In genomic region chr1:21931171-21932093, GRCh38 we compare ENCODE assay signal across 10 cellular contexts. TPM values are rescaled to one million over a fixed set of nuclear protein-coding genes. Genes with fewer than 3 reads are reported as not detected.
DNase-seq lines count a peak whose midpoint lies in the region; ATAC-seq and TF ChIP-seq lines count a peak whose summit lies in the region.
"Had no signal": no experiment of that assay in that cellular context is flagged by ENCODE, and none has a peak within 500 bp of the region (broad histone marks: within the 10 kb centered on the region; RNA-seq: fewer than 3 reads in every experiment).

No MANE protein-coding gene starts in this region.

- 31% methylated on average over 11 of the region's 16 CpGs for WGBS in SK-N-SH (ENCODE audit: low lambda C conversion rate)
- WGBS in trophoblast cell (ENCODE audit: extremely low coverage, insufficient coverage, insufficient read length): no CpG with 5 or more reads among the region's 16 CpGs

- peak overlapping the region; percentile 90 for H2BK120ac ChIP-seq in trophoblast cell (ENCODE audit: insufficient read depth, low read length, poor library complexity)

- H2BK12ac ChIP-seq in trophoblast cell (ENCODE audit: low read length): peak overlapping the region; percentile 80

- H2AK5ac ChIP-seq in trophoblast cell (ENCODE audit: low read length): peak overlapping the region; percentile 78

- H3F3A ChIP-seq in SK-N-SH (replicated peaks; ENCODE audit: insufficient read depth): peaks cover 6% of the 10 kb centered on the region

- H3K27ac ChIP-seq in SK-N-SH (ENCODE audit: low read depth in 2 of 2, low read length in 1 of 2): peak overlapping the region; percentile 48 to 92
- peak overlapping the region; percentile 94 for H3K27ac ChIP-seq in trophoblast cell (ENCODE audit: low read depth, low read length)

- H3K79me2 ChIP-seq in SK-N-SH (ENCODE audit: insufficient read depth): peaks cover 88% of the 10 kb centered on the region
- peaks cover 43% of the 10 kb centered on the region for H3K79me2 ChIP-seq in trophoblast cell (ENCODE audit: control insufficient read depth, insufficient read depth, low read length, poor library complexity)

- no peaks in the 10 kb centered on the region for H3K27me3 ChIP-seq in SK-N-SH (ENCODE audit: insufficient read depth)
- no peaks in the 10 kb centered on the region for H3K27me3 ChIP-seq in trophoblast cell (ENCODE audit: insufficient read depth, low read length)

- H3K4me2 ChIP-seq in SK-N-SH: peak overlapping the region; percentile 51
- H3K4me2 ChIP-seq in trophoblast cell (ENCODE audit: low read length): peak overlapping the region; percentile 42

- no peaks in the 10 kb centered on the region for H3K36me3 ChIP-seq in SK-N-SH (replicated peaks in 1 of 2; ENCODE audit: control insufficient read depth in 1 of 2, insufficient read depth in 2 of 2, low read length in 1 of 2)
- H3K36me3 ChIP-seq in trophoblast cell (ENCODE audit: control insufficient read depth in 1 of 2, insufficient read depth in 2 of 2, low read length in 2 of 2): peaks cover 7 to 11% of the 10 kb centered on the region in 2 experiments

- no peak overlapping the region for H3K23ac ChIP-seq in trophoblast cell (ENCODE audit: low read length)

- DNase-seq in COLO668 (lab: John Stamatoyannopoulos, UW; ENCODE audit: unreplicated experiment) (peak; percentile 33), SK-N-SH (no peak), fibroblast of villous mesenchyme (ENCODE audit: low read depth) (peak; percentile 91), trophoblast cell (peak; percentile 53 to 79), NCI-H526 treated with DMSO at 0.1 percent for 48 hours (lab: John Stamatoyannopoulos, UW) (no peak), NCI-H82 (lab: John Stamatoyannopoulos, UW) (no peak)
- DNase-seq: DND-41, RPMI8226 had no signal

- no peak for TF ChIP-seq RAD21 in SK-N-SH (IDR thresholded peaks at IDR 0.05; ENCODE audit: low read length)

- H3K14ac ChIP-seq in trophoblast cell (ENCODE audit: low read length): peak overlapping the region; percentile 84

- TF ChIP-seq CTCF in SK-N-SH (IDR thresholded peaks at IDR 0.05) (no peak), fibroblast of villous mesenchyme (IDR thresholded peaks at IDR 0.05; ENCODE audit: insufficient read depth, low read depth, low read length) (no peak)

- peak overlapping the region; percentile 52 for H3K9ac ChIP-seq in SK-N-SH
- peak overlapping the region; percentile 19 for H3K9ac ChIP-seq in trophoblast cell (ENCODE audit: low read length)

- H4K91ac ChIP-seq in trophoblast cell (ENCODE audit: low read depth, low read length): peak overlapping the region; percentile 93

- peak in 1 of 2 experiments; percentile 89; a peak in 1 of 4 replicates for TF ChIP-seq EP300 in SK-N-SH (IDR thresholded peaks at IDR 0.05; ENCODE audit: borderline replicate concordance in 1 of 2, low read depth in 1 of 2, low read length in 1 of 2)

- H3K9me3 ChIP-seq in SK-N-SH: no peaks in the 10 kb centered on the region
- no peaks in the 10 kb centered on the region for H3K9me3 ChIP-seq in trophoblast cell (ENCODE audit: insufficient read depth, low read depth, low read length)

- no peak overlapping the region for H3K4me3 ChIP-seq in SK-N-SH (ENCODE audit: low read depth in 2 of 2, low read length in 1 of 2)
- no peak overlapping the region for H3K4me3 ChIP-seq in fibroblast of villous mesenchyme (ENCODE audit: low read depth, low read length)
- H3K4me3 ChIP-seq in trophoblast cell (ENCODE audit: low read depth, low read length): no peak overlapping the region

- peak overlapping the region; percentile 76 for H3K18ac ChIP-seq in trophoblast cell (ENCODE audit: low read length)

- peak overlapping the region; percentile 79 for H4K8ac ChIP-seq in trophoblast cell (ENCODE audit: low read depth, low read length)

- H4K20me1 ChIP-seq in SK-N-SH (ENCODE audit: insufficient read depth): no peaks in the 10 kb centered on the region

- H3K4me1 ChIP-seq in SK-N-SH (ENCODE audit: control insufficient read depth in 1 of 2, insufficient read depth in 2 of 2, low read depth in 1 of 2, low read length in 1 of 2) (peaks cover 14 to 40% of the 10 kb centered on the region in 2 experiments; a peak in 3 of 4 replicates), trophoblast cell (ENCODE audit: control insufficient read depth in 1 of 2, insufficient read depth in 2 of 2, low read length in 2 of 2) (peaks cover 57 to 61% of the 10 kb centered on the region in 2 experiments)

- no peak for ATAC-seq in HG03571 (IDR thresholded peaks at IDR 0.05; ENCODE audit: unreplicated experiment)
- no peak for ATAC-seq in HG02852 (IDR thresholded peaks at IDR 0.05; ENCODE audit: unreplicated experiment)

- peak overlapping the region; percentile 92 for H2BK5ac ChIP-seq in trophoblast cell (ENCODE audit: low read depth, low read length, poor library complexity)

- H3K4ac ChIP-seq in trophoblast cell (ENCODE audit: low read depth, low read length): peak overlapping the region; percentile 38

- H2AFZ ChIP-seq in SK-N-SH (ENCODE audit: low read depth) (no peak overlapping the region), trophoblast cell (ENCODE audit: insufficient read depth, low read length, poor library complexity) (no peak overlapping the region)

- peaks cover 55% of the 10 kb centered on the region for H3K79me1 ChIP-seq in trophoblast cell (ENCODE audit: low read length)

- CTCF ChIA-PET in SK-N-SH (lab: Yijun Ruan, JAX): interaction anchor here (0.9 to 1.1 kb wide), 2 partner anchors 8 to 17 kb away, joined by 3 read pairs; no protein-coding TSS in a partner anchor

- POLR2A ChIA-PET in SK-N-SH (lab: Yijun Ruan, JAX): no interaction called here

- peak overlapping the region; percentile 23 for H4K12ac ChIP-seq in trophoblast cell (ENCODE audit: low read depth, low read length)

- H3K9me2 ChIP-seq in SK-N-SH: no peaks in the 10 kb centered on the region

TF ChIP-seq in SK-N-SH, 30 proteins besides CTCF, POLR2A, EP300 and RAD21 (continues in another document):
- TF ChIP-seq MXI1 (IDR thresholded peaks at IDR 0.05; ENCODE audit: low read depth, low read length) (no peak), RCOR1 (IDR thresholded peaks at IDR 0.05; ENCODE audit: low read length) (no peak), REST (IDR thresholded peaks at IDR 0.05; ENCODE audit: low read depth, low read length) (no peak), FOXM1 (IDR thresholded peaks at IDR 0.05; ENCODE audit: low read depth) (peak; percentile 27; the same call in 1 of the 2 replicates), GABPA (IDR thresholded peaks at IDR 0.05; ENCODE audit: low read depth) (no peak), MAX (IDR thresholded peaks at IDR 0.05; ENCODE audit: low read depth) (peak; percentile 67), IRF3 (IDR thresholded peaks at IDR 0.05; ENCODE audit: low read depth, low read length) (no peak), SMC3 (IDR thresholded peaks at IDR 0.05; ENCODE audit: low read depth, low read length) (no peak), RXRA (IDR thresholded peaks at IDR 0.05; ENCODE audit: borderline replicate concordance, low read depth) (peak; percentile 89; the same call in 1 of the 2 replicates), CHD2 (IDR thresholded peaks at IDR 0.05; ENCODE audit: low read length, partially characterized antibody) (no peak), POLR2AphosphoS5 (IDR thresholded peaks at IDR 0.05; ENCODE audit: low read depth, low read length) (peak; percentile 52), YY1 (IDR thresholded peaks at IDR 0.05; ENCODE audit: low read depth) (peak; percentile 33; the same call in 1 of the 2 replicates)

RNA-seq across cellular contexts. Expression of gene HSPG2, which starts 5.7 kb away (rescaled TPM):
- 10.7 and 28.9 TPM in 2 replicates for polyA plus RNA-seq in SK-N-SH (2012; rRNA removed)
- 10.2 and 22.9 TPM in 2 replicates for polyA plus RNA-seq in SK-N-SH (2012; cell fraction: cytosol; rRNA removed)
- polyA plus RNA-seq in SK-N-SH (2012; cell fraction: nucleus; rRNA removed): 112 and 128 TPM in 2 replicates
- total RNA-seq in fibroblast of villous mesenchyme: 166 and 200 TPM in 2 replicates
- polyA plus RNA-seq in trophoblast cell (2013): 97.2 and 106 TPM in 2 replicates

RNA-seq across cellular contexts. Expression of gene CELA3B, which starts 45.4 kb away (rescaled TPM):
- polyA plus RNA-seq in SK-N-SH (2012; rRNA removed): not detected in 2 replicates
- polyA plus RNA-seq in SK-N-SH (2012; cell fraction: cytosol; rRNA removed): not detected in 2 replicates
- polyA plus RNA-seq in SK-N-SH (2012; cell fraction: nucleus; rRNA removed): not detected in 2 replicates
- total RNA-seq in fibroblast of villous mesenchyme: not detected in 2 replicates
- polyA plus RNA-seq in trophoblast cell (2013): not detected in 2 replicates

Comparison
In these comparisons a context has a peak if more than half of its experiments do, and no peak if none do; other contexts are left out.
1. DNase-seq: peak in COLO668 (single experiment), fibroblast of villous mesenchyme (single experiment) and trophoblast cell (2 of 2); none in SK-N-SH (single experiment), NCI-H526 treated with DMSO at 0.1 percent for 48 hours (single experiment) and NCI-H82 (single experiment).